Comparison of ENCODE assay signal across 26 cellular contexts in genomic region chr1:244712669-244713068, GRCh38. TPM values are rescaled to one million over a fixed set of nuclear protein-coding genes. Genes with fewer than 3 reads are reported as not detected.
DNase-seq lines count a peak whose midpoint lies in the region; ATAC-seq, FAIRE-seq and TF ChIP-seq lines count a peak whose summit lies in the region.
"Had no signal": no experiment of that assay in that cellular context is flagged by ENCODE, and none has a peak within 500 bp of the region (broad histone marks: within the 10 kb centered on the region; RNA-seq: fewer than 3 reads in every experiment).

No MANE protein-coding gene starts in this region.

- no peak overlapping the region for H3K27ac ChIP-seq in BLaER1 treated with 17β-estradiol and CSF1 and Interleukin-3, amounts not matched to agents 10 nM and 100 nM
- H3K27ac ChIP-seq in PC-3 (ENCODE audit: low read length) (no peak overlapping the region), H1 (ENCODE audit: low read depth, low read length) (no peak overlapping the region)
- H3K27ac ChIP-seq: cardiac muscle cell, neural progenitor cell, sigmoid colon, stomach, tibial nerve, VCaP had no signal

- H3F3A ChIP-seq in PC-3 (ENCODE audit: low read length, unreplicated experiment): no peaks in the 10 kb centered on the region

- intact Hi-C loops in PC-3 (cut with micrococcal nuclease): loop anchor here (5.0 to 10.0 kb wide), 2 partner anchors 58 to 85 kb away; partner anchors contain the start of gene DESI2

- no peak overlapping the region for H3K23ac ChIP-seq in H1 (ENCODE audit: insufficient read length)

- H2BK12ac ChIP-seq in H1 (ENCODE audit: low read depth, low read length): no peak overlapping the region

- H3K4me2 ChIP-seq in BLaER1 treated with 17β-estradiol and CSF1 and Interleukin-3, amounts not matched to agents 10 nM and 100 nM: peak overlapping the region in 8 of 11 experiments; percentile 41 to 68 (median 54); a peak in 14 of 22 replicates
- H3K4me2 ChIP-seq in PC-3 (ENCODE audit: low read length) (no peak overlapping the region), H1 (ENCODE audit: insufficient read depth in 1 of 2, low read depth in 2 of 2, low read length in 2 of 2) (no peak overlapping the region)
- H3K4me2 ChIP-seq: neural progenitor cell had no signal

- no peak for TF ChIP-seq RAD21 in H1 (IDR thresholded peaks at IDR 0.05 in 1 of 2, conservative IDR thresholded peaks at IDR 0.05 in 1 of 2; ENCODE audit: low read depth in 2 of 2, low read length in 2 of 2)

- H3K36me3 ChIP-seq in BLaER1 treated with 17β-estradiol and CSF1 and Interleukin-3, amounts not matched to agents 10 nM and 100 nM: peaks cover 0 to 17% (median 8%) of the 10 kb centered on the region in 11 experiments; a peak in 11 of 22 replicates
- H3K36me3 ChIP-seq in PC-3 (ENCODE audit: low read depth, low read length) (no peaks in the 10 kb centered on the region), H1 (ENCODE audit: control insufficient read depth in 2 of 4, insufficient read depth in 4 of 4, low read length in 3 of 4) (no peaks in the 10 kb centered on the region; a peak in 1 of 8 replicates)
- H3K36me3 ChIP-seq: cardiac muscle cell, neural progenitor cell, sigmoid colon had no signal

- no peak overlapping the region for H2BK120ac ChIP-seq in H1 (replicated peaks; ENCODE audit: low read depth, low read length)

- no peak overlapping the region for H3K14ac ChIP-seq in H1 (ENCODE audit: insufficient read length)

- 0 out of 2 replicates have a peak overlapping the region, but pooled peaks have one; percentile 13 for H2BK20ac ChIP-seq in H1 (ENCODE audit: low read length)

- no peak for TF ChIP-seq EP300 in H1 (IDR thresholded peaks at IDR 0.05; ENCODE audit: borderline replicate concordance in 1 of 2, low read depth in 2 of 2, low read length in 2 of 2)

- no peak overlapping the region for H3K56ac ChIP-seq in H1 (replicated peaks; ENCODE audit: insufficient read length, low read depth, low read length)

- FAIRE-seq in H1 (lab: Jason Lieb, UNC): no peak
- FAIRE-seq: endothelial cell of umbilical vein, GM12892 had no signal

- CTCF ChIA-PET in PC-3 (lab: Charles Lee): no interaction called here
- CTCF ChIA-PET in H1 (lab: Charles Lee; ENCODE audit: partially characterized antibody): interaction anchor here (1.1 to 1.8 kb wide), 3 partner anchors 17 to 109 kb away, joined by 3 to 14 read pairs (median 6); no protein-coding TSS in a partner anchor

- no peak overlapping the region for H3K4ac ChIP-seq in H1 (replicated peaks; ENCODE audit: insufficient read length, low read depth, low read length)

- H3K23me2 ChIP-seq in H1 (ENCODE audit: low read depth, low read length): no peaks in the 10 kb centered on the region

- H3K79me2 ChIP-seq in PC-3 (ENCODE audit: low read length) (no peaks in the 10 kb centered on the region), H1 (ENCODE audit: control insufficient read depth in 1 of 2, insufficient read depth in 2 of 2, low read length in 2 of 2) (no peaks in the 10 kb centered on the region)

- H3K18ac ChIP-seq in H1 (ENCODE audit: extremely low read depth, low read length): no peak overlapping the region

- no peak overlapping the region for H2AFZ ChIP-seq in PC-3 (ENCODE audit: low read length)
- no peak overlapping the region for H2AFZ ChIP-seq in H1 (ENCODE audit: low read length)
- H2AFZ ChIP-seq: neural progenitor cell had no signal

- H3K9me2 ChIP-seq in PC-3 (replicated peaks; ENCODE audit: low read length): no peaks in the 10 kb centered on the region

- 93% methylated on average over 7 of the region's 7 CpGs; no CpG with 5 or more reads in 1 of the 2 experiments for WGBS in H1 (ENCODE audit: extremely low coverage in 1 of 2, insufficient coverage in 1 of 2, insufficient read length in 1 of 2, insufficient replicate concordance in 2 of 2, low coverage in 1 of 2, low lambda C conversion rate in 2 of 2, missing lambda C conversion rate in 1 of 2), 2 experiments

- no peaks in the 10 kb centered on the region; a peak in 1 of 22 replicates for H4K20me1 ChIP-seq in BLaER1 treated with 17β-estradiol and CSF1 and Interleukin-3, amounts not matched to agents 10 nM and 100 nM
- H4K20me1 ChIP-seq in PC-3 (ENCODE audit: low read length): no peaks in the 10 kb centered on the region
- no peaks in the 10 kb centered on the region for H4K20me1 ChIP-seq in H1 (replicated peaks in 1 of 2; ENCODE audit: control insufficient read depth in 1 of 2, insufficient read depth in 2 of 2, low read length in 2 of 2)

- peak; percentile 44 for DNase-seq in activated CD4-positive, alpha-beta T cell treated with anti-CD3 and anti-CD28 coated beads for 48 hours
- DNase-seq in activated CD4-positive, alpha-beta T cell treated with anti-CD3 and anti-CD28 coated beads for 1 hour: no peak
- DNase-seq in PC-3 (no peak), H1 (ENCODE audit: low read depth in 1 of 2, low spot score in 2 of 2) (no peak), dedifferentiated amniotic fluid mesenchymal stem cell (ENCODE audit: extremely low spot score) (no peak), NCI-H2081 treated with DMSO at 0.1 percent for 48 hours (lab: John Stamatoyannopoulos, UW) (no peak), EL (no peak)
- DNase-seq: 8988T, activated gamma-delta T cell, DMS79, glutamatergic neuron, kidney glomerular epithelial cell, NCI-H1694, NCI-H526, posterior cingulate gyrus, sigmoid colon, stomach had no signal

- H3K79me1 ChIP-seq in H1 (ENCODE audit: low read depth, low read length): no peaks in the 10 kb centered on the region

- TF ChIP-seq POLR2A in H1 (IDR thresholded peaks at IDR 0.05; ENCODE audit: control extremely low read depth in 1 of 2, low read depth in 2 of 2, low read length in 2 of 2): no peak

- no peak overlapping the region for H3K9ac ChIP-seq in BLaER1 treated with 17β-estradiol and CSF1 and Interleukin-3, amounts not matched to agents 10 nM and 100 nM
- H3K9ac ChIP-seq in PC-3 (ENCODE audit: low read length) (no peak overlapping the region), H1 (replicated peaks in 1 of 4; ENCODE audit: extremely low read depth in 1 of 4, low read depth in 3 of 4, low read length in 3 of 4) (no peak overlapping the region)
- H3K9ac ChIP-seq: neural progenitor cell had no signal

- no peak overlapping the region for H2BK5ac ChIP-seq in H1 (ENCODE audit: low read depth, low read length)

- no TSS peak for BruUV-seq in PC-3 (replicated peaks; lab: Mats Ljungman, UMichigan)

- H2AK5ac ChIP-seq in H1 (ENCODE audit: low read depth, low read length): no peak overlapping the region

- no peaks in the 10 kb centered on the region for H3K9me3 ChIP-seq in BLaER1 treated with 17β-estradiol and CSF1 and Interleukin-3, amounts not matched to agents 10 nM and 100 nM (replicated peaks in 1 of 11)
- H3K9me3 ChIP-seq in PC-3 (ENCODE audit: low read length) (no peaks in the 10 kb centered on the region), H1 (ENCODE audit: insufficient read depth in 2 of 2, low read depth in 1 of 2, low read length in 1 of 2) (no peaks in the 10 kb centered on the region)
- H3K9me3 ChIP-seq: sigmoid colon, stomach, tibial nerve had no signal

- POLR2A ChIA-PET in PC-3 (lab: Charles Lee; ENCODE audit: unreplicated experiment) (no interaction called here), H1 (lab: Charles Lee; ENCODE audit: partially characterized antibody) (no interaction called here)

- no peak for TF ChIP-seq CTCF in PC-3 (conservative IDR thresholded peaks at IDR 0.05; ENCODE audit: low read depth, low read length)
- no peak for TF ChIP-seq CTCF in H1 (IDR thresholded peaks at IDR 0.05; ENCODE audit: control extremely low read depth in 1 of 3, insufficient read depth in 1 of 3, low read depth in 1 of 3, low read length in 3 of 3)

- no peak overlapping the region for H4K8ac ChIP-seq in H1 (ENCODE audit: extremely low read depth, insufficient read depth, low read length)

- peak; percentile 58 for ATAC-seq in PC-3
- ATAC-seq: HCT116 had no signal

- H3K4me1 ChIP-seq in BLaER1 treated with 17β-estradiol and CSF1 and Interleukin-3, amounts not matched to agents 10 nM and 100 nM: peaks cover 8 to 18% (median 15%) of the 10 kb centered on the region in 10 experiments
- H3K4me1 ChIP-seq in PC-3 (ENCODE audit: insufficient read depth, low read length) (0 out of 2 replicates have a peak, but pooled peaks cover 4% of the 10 kb centered on the region), H1 (replicated peaks in 1 of 4; ENCODE audit: control insufficient read depth in 3 of 4, insufficient read depth in 4 of 4, low read length in 3 of 4) (no peaks in the 10 kb centered on the region; a peak in 1 of 7 replicates)
- H3K4me1 ChIP-seq: neural progenitor cell, sigmoid colon, tibial nerve had no signal

- no peak overlapping the region for H3K4me3 ChIP-seq in BLaER1 treated with 17β-estradiol and CSF1 and Interleukin-3, amounts not matched to agents 10 nM and 100 nM
- H3K4me3 ChIP-seq in PC-3 (ENCODE audit: low read length) (no peak overlapping the region), H1 (ENCODE audit: extremely low read depth in 1 of 4, insufficient read depth in 2 of 4, low read depth in 3 of 4, low read length in 4 of 4) (no peak overlapping the region)
- H3K4me3 ChIP-seq: cardiac muscle cell, lung, neural progenitor cell, sigmoid colon, stomach, tibial nerve had no signal

- no peak overlapping the region for H4K91ac ChIP-seq in H1 (replicated peaks; ENCODE audit: insufficient read length, low read length)

- no peak overlapping the region for H2BK15ac ChIP-seq in H1 (ENCODE audit: low read length)

- no peaks in the 10 kb centered on the region for H3K27me3 ChIP-seq in BLaER1 treated with 17β-estradiol and CSF1 and Interleukin-3, amounts not matched to agents 10 nM and 100 nM
- H3K27me3 ChIP-seq in PC-3 (ENCODE audit: low read length) (no peaks in the 10 kb centered on the region), H1 (replicated peaks in 1 of 4; ENCODE audit: control insufficient read depth in 3 of 4, extremely low read depth in 1 of 4, insufficient read depth in 3 of 4, low read length in 3 of 4) (no peaks in the 10 kb centered on the region)
- H3K27me3 ChIP-seq: cardiac muscle cell, neural progenitor cell, sigmoid colon, stomach, tibial nerve had no signal

- H4K5ac ChIP-seq in H1 (ENCODE audit: insufficient read length, low read depth, low read length): no peak overlapping the region

TF ChIP-seq in H1, 55 proteins besides CTCF, POLR2A, EP300 and RAD21 (continues in another document):
- TF ChIP-seq EZH2 (IDR thresholded peaks at IDR 0.05; ENCODE audit: low read depth, low read length, severe bottlenecking) (no peak), TAF7 (optimal IDR thresholded peaks at IDR 0.05; ENCODE audit: borderline replicate concordance, low read depth, low read length) (no peak), TAF1 (IDR thresholded peaks at IDR 0.05; ENCODE audit: low read depth, low read length) (no peak)

RNA-seq across cellular contexts. Expression of gene DESI2, which starts 59.7 kb away (rescaled TPM):
- total RNA-seq in PC-3 (2014; rRNA removed): 58.7 and 81.8 TPM in 2 replicates
- 105 and 110 TPM in 2 replicates for total RNA-seq in H1 (2021; fragmentation: NEBNext Ultra II Directional; extraction: Animal tissue kit (Norgen Biotek cat#: 25700))
- 36.1 and 54.0 TPM in 2 replicates for polyA plus RNA-seq in H1 (2011; rRNA removed)
- polyA plus RNA-seq in H1 (2011; cell fraction: cytosol; rRNA removed): 48.2 TPM
- polyA plus RNA-seq in H1 (2011; cell fraction: nucleus; rRNA removed): 38.4 TPM
- polyA plus RNA-seq in H1 (2012, experiment 1 of 2): 43.5 to 72.3 TPM (median 47.2 TPM) in 4 replicates
- 13.5 TPM for polyA plus RNA-seq in H1 (2012, experiment 2 of 2)
- 41.5 TPM for polyA plus RNA-seq in H1 (2013, experiment 1 of 2)
- polyA plus RNA-seq in H1 (2013, experiment 2 of 2): 43.0 TPM
- polyA minus RNA-seq in H1 (2011; rRNA and poly(A)+ RNA removed): 92.4 and 110 TPM in 2 replicates
- polyA minus RNA-seq in H1 (2011; cell fraction: cytosol; rRNA and poly(A)+ RNA removed): 57.2 TPM
- 71.3 TPM for polyA minus RNA-seq in H1 (2011; cell fraction: nucleus; rRNA and poly(A)+ RNA removed)

Comparison
In these comparisons a context has a peak if more than half of its experiments do, and no peak if none do; other contexts are left out.
1. H3K4me2 ChIP-seq: peak in BLaER1 treated with 17β-estradiol and CSF1 and Interleukin-3, amounts not matched to agents 10 nM and 100 nM (8 of 11); none in PC-3 (single experiment) and H1 (0 of 2).